In genomic region chr3:73812054-73812453, GRCh38 we compare ENCODE assay signal across 6 cellular contexts.
"Had no signal": no experiment of that assay in that cellular context is flagged by ENCODE, and none has a peak within 500 bp of the region (broad histone marks: within the 10 kb centered on the region; RNA-seq: fewer than 3 reads in every experiment).

No MANE protein-coding gene starts in this region.

- H2AFZ ChIP-seq: GM23338 had no signal

- DNase-seq: H7, HFFc6, KG1 had no signal

- H3K4me3 ChIP-seq: GM23338, HAP-1 had no signal

- H3K36me3 ChIP-seq: HAP-1 had no signal

- H3K9me3 ChIP-seq: HAP-1 had no signal

- ATAC-seq: GM23338, HCT116 had no signal

- H3K4me1 ChIP-seq: HAP-1 had no signal

- H3K4me2 ChIP-seq: GM23338 had no signal
